Comparison of ENCODE assay signal across 1 cellular context in the genomic region with DNA sequence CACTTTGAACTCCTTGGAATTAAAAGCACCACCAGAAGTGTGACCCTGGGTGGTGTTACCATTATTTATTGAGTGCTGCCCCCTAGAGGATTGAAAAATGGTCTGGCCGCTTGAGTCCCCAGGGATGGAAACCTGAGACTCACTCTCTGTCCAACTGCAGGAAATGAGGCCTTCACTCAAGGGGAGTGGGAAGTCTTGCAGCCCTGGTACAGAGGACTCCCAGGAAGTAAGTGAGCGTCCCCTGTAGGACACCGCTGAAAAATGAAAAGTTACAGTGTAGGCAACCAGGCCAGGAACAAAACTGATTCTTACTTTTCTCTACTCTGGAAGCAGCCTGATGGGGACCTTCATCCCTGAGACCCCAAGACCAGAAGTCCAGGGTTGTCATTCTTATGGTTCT.
TF ChIP-seq lines count a peak whose summit lies in the region.

No MANE protein-coding gene starts in this region.

TF ChIP-seq in GM12878, 131 proteins besides CTCF, POLR2A, EP300 and RAD21 (continued from another document):
- TF ChIP-seq, protein P1, sequence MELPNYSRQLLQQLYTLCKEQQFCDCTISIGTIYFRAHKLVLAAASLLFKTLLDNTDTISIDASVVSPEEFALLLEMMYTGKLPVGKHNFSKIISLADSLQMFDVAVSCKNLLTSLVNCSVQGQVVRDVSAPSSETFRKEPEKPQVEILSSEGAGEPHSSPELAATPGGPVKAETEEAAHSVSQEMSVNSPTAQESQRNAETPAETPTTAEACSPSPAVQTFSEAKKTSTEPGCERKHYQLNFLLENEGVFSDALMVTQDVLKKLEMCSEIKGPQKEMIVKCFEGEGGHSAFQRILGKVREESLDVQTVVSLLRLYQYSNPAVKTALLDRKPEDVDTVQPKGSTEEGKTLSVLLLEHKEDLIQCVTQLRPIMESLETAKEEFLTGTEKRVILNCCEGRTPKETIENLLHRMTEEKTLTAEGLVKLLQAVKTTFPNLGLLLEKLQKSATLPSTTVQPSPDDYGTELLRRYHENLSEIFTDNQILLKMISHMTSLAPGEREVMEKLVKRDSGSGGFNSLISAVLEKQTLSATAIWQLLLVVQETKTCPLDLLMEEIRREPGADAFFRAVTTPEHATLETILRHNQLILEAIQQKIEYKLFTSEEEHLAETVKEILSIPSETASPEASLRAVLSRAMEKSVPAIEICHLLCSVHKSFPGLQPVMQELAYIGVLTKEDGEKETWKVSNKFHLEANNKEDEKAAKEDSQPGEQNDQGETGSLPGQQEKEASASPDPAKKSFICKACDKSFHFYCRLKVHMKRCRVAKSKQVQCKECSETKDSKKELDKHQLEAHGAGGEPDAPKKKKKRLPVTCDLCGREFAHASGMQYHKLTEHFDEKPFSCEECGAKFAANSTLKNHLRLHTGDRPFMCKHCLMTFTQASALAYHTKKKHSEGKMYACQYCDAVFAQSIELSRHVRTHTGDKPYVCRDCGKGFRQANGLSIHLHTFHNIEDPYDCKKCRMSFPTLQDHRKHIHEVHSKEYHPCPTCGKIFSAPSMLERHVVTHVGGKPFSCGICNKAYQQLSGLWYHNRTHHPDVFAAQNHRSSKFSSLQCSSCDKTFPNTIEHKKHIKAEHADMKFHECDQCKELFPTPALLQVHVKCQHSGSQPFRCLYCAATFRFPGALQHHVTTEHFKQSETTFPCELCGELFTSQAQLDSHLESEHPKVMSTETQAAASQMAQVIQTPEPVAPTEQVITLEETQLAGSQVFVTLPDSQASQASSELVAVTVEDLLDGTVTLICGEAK (IDR thresholded peaks at IDR 0.05; ENCODE audit: borderline replicate concordance), result no peak
- TF ChIP-seq, protein P2, sequence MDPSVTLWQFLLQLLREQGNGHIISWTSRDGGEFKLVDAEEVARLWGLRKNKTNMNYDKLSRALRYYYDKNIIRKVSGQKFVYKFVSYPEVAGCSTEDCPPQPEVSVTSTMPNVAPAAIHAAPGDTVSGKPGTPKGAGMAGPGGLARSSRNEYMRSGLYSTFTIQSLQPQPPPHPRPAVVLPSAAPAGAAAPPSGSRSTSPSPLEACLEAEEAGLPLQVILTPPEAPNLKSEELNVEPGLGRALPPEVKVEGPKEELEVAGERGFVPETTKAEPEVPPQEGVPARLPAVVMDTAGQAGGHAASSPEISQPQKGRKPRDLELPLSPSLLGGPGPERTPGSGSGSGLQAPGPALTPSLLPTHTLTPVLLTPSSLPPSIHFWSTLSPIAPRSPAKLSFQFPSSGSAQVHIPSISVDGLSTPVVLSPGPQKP (IDR thresholded peaks at IDR 0.05; ENCODE audit: low read depth, low read length), result no peak
- peak; percentile 38 for TF ChIP-seq IKZF1 (conservative IDR thresholded peaks at IDR 0.05)
- no peak for TF ChIP-seq SIX5 (IDR thresholded peaks at IDR 0.05; ENCODE audit: low read depth, low read length, severe bottlenecking)
- no peak for TF ChIP-seq TCF12 (IDR thresholded peaks at IDR 0.05; ENCODE audit: low read depth, low read length)
- TF ChIP-seq STAT3 (IDR thresholded peaks at IDR 0.05; ENCODE audit: low read depth, low read length), result no peak
- 0 out of 2 replicates have a peak, but pooled peaks have one; percentile 36 for TF ChIP-seq YY1 (IDR thresholded peaks at IDR 0.05; ENCODE audit: low read depth, low read length)
- no peak for TF ChIP-seq ZNF622 (IDR thresholded peaks at IDR 0.05)
- TF ChIP-seq YBX1 (IDR thresholded peaks at IDR 0.05), result no peak
- TF ChIP-seq WRNIP1 (IDR thresholded peaks at IDR 0.05; ENCODE audit: borderline replicate concordance, low read depth, low read length), result no peak
- no peak for TF ChIP-seq MEF2A (IDR thresholded peaks at IDR 0.05; ENCODE audit: insufficient read depth, low read depth, low read length)
- no peak for TF ChIP-seq ESRRA (IDR thresholded peaks at IDR 0.05; ENCODE audit: low read length)
- TF ChIP-seq, protein P3, sequence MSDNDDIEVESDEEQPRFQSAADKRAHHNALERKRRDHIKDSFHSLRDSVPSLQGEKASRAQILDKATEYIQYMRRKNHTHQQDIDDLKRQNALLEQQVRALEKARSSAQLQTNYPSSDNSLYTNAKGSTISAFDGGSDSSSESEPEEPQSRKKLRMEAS (IDR thresholded peaks at IDR 0.05; ENCODE audit: low read depth, low read length), result no peak
- no peak for TF ChIP-seq SRF (IDR thresholded peaks at IDR 0.05; ENCODE audit: low read depth in 2 of 2, low read length in 2 of 2)
- TF ChIP-seq TCF3 (IDR thresholded peaks at IDR 0.05; ENCODE audit: borderline replicate concordance, insufficient read depth, low read depth, low read length), result no peak
- no peak for TF ChIP-seq CEBPB (IDR thresholded peaks at IDR 0.05; ENCODE audit: borderline replicate concordance in 1 of 2, low read depth in 2 of 2, low read length in 2 of 2)
- TF ChIP-seq ETV6 (conservative IDR thresholded peaks at IDR 0.05 in 1 of 2, IDR thresholded peaks at IDR 0.05 in 1 of 2; ENCODE audit: borderline replicate concordance in 1 of 2, low read depth in 1 of 2), result no peak
- no peak for TF ChIP-seq SP1 (IDR thresholded peaks at IDR 0.05; ENCODE audit: low read depth, low read length)
- TF ChIP-seq SMARCA5 (IDR thresholded peaks at IDR 0.05), result no peak
- TF ChIP-seq, protein P4, sequence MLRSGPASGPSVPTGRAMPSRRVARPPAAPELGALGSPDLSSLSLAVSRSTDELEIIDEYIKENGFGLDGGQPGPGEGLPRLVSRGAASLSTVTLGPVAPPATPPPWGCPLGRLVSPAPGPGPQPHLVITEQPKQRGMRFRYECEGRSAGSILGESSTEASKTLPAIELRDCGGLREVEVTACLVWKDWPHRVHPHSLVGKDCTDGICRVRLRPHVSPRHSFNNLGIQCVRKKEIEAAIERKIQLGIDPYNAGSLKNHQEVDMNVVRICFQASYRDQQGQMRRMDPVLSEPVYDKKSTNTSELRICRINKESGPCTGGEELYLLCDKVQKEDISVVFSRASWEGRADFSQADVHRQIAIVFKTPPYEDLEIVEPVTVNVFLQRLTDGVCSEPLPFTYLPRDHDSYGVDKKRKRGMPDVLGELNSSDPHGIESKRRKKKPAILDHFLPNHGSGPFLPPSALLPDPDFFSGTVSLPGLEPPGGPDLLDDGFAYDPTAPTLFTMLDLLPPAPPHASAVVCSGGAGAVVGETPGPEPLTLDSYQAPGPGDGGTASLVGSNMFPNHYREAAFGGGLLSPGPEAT (IDR thresholded peaks at IDR 0.05; ENCODE audit: low read depth), result no peak
- TF ChIP-seq NFYA (IDR thresholded peaks at IDR 0.05; ENCODE audit: borderline replicate concordance, low read depth, low read length), result no peak
- no peak for TF ChIP-seq NRF1 (conservative IDR thresholded peaks at IDR 0.05; ENCODE audit: low read depth, low read length)
- no peak for TF ChIP-seq FOXK2 (IDR thresholded peaks at IDR 0.05)
- no peak for TF ChIP-seq SREBF2 (IDR thresholded peaks at IDR 0.05; ENCODE audit: low read length)
- peak; percentile 57 for TF ChIP-seq EED (IDR thresholded peaks at IDR 0.05; ENCODE audit: low read depth)
- no peak for TF ChIP-seq ZNF207 (IDR thresholded peaks at IDR 0.05; ENCODE audit: borderline replicate concordance)
- no peak for TF ChIP-seq RFX5 (IDR thresholded peaks at IDR 0.05; ENCODE audit: low read depth, low read length)
- TF ChIP-seq ZNF384 (IDR thresholded peaks at IDR 0.05; ENCODE audit: borderline replicate concordance, low read depth, low read length), result no peak
- TF ChIP-seq KAT2A (conservative IDR thresholded peaks at IDR 0.05; ENCODE audit: control insufficient read depth, low read depth, low read length), result no peak
- TF ChIP-seq CREB1 (IDR thresholded peaks at IDR 0.05; ENCODE audit: low read depth), result no peak
- TF ChIP-seq, protein P5, sequence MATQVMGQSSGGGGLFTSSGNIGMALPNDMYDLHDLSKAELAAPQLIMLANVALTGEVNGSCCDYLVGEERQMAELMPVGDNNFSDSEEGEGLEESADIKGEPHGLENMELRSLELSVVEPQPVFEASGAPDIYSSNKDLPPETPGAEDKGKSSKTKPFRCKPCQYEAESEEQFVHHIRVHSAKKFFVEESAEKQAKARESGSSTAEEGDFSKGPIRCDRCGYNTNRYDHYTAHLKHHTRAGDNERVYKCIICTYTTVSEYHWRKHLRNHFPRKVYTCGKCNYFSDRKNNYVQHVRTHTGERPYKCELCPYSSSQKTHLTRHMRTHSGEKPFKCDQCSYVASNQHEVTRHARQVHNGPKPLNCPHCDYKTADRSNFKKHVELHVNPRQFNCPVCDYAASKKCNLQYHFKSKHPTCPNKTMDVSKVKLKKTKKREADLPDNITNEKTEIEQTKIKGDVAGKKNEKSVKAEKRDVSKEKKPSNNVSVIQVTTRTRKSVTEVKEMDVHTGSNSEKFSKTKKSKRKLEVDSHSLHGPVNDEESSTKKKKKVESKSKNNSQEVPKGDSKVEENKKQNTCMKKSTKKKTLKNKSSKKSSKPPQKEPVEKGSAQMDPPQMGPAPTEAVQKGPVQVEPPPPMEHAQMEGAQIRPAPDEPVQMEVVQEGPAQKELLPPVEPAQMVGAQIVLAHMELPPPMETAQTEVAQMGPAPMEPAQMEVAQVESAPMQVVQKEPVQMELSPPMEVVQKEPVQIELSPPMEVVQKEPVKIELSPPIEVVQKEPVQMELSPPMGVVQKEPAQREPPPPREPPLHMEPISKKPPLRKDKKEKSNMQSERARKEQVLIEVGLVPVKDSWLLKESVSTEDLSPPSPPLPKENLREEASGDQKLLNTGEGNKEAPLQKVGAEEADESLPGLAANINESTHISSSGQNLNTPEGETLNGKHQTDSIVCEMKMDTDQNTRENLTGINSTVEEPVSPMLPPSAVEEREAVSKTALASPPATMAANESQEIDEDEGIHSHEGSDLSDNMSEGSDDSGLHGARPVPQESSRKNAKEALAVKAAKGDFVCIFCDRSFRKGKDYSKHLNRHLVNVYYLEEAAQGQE (IDR thresholded peaks at IDR 0.05; ENCODE audit: low read depth, low read length), result no peak
- TF ChIP-seq, protein P6, sequence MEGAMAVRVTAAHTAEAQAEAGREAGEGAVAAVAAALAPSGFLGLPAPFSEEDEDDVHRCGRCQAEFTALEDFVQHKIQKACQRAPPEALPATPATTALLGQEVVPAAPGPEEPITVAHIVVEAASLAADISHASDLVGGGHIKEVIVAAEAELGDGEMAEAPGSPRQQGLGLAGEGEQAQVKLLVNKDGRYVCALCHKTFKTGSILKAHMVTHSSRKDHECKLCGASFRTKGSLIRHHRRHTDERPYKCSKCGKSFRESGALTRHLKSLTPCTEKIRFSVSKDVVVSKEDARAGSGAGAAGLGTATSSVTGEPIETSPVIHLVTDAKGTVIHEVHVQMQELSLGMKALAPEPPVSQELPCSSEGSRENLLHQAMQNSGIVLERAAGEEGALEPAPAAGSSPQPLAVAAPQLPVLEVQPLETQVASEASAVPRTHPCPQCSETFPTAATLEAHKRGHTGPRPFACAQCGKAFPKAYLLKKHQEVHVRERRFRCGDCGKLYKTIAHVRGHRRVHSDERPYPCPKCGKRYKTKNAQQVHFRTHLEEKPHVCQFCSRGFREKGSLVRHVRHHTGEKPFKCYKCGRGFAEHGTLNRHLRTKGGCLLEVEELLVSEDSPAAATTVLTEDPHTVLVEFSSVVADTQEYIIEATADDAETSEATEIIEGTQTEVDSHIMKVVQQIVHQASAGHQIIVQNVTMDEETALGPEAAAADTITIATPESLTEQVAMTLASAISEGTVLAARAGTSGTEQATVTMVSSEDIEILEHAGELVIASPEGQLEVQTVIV (IDR thresholded peaks at IDR 0.05; ENCODE audit: borderline replicate concordance, partially characterized antibody), result no peak
- TF ChIP-seq SMC3 (IDR thresholded peaks at IDR 0.05; ENCODE audit: borderline replicate concordance, low read length), result peak; percentile 52; the same call in 1 of the 2 replicates
- TF ChIP-seq, protein P7, sequence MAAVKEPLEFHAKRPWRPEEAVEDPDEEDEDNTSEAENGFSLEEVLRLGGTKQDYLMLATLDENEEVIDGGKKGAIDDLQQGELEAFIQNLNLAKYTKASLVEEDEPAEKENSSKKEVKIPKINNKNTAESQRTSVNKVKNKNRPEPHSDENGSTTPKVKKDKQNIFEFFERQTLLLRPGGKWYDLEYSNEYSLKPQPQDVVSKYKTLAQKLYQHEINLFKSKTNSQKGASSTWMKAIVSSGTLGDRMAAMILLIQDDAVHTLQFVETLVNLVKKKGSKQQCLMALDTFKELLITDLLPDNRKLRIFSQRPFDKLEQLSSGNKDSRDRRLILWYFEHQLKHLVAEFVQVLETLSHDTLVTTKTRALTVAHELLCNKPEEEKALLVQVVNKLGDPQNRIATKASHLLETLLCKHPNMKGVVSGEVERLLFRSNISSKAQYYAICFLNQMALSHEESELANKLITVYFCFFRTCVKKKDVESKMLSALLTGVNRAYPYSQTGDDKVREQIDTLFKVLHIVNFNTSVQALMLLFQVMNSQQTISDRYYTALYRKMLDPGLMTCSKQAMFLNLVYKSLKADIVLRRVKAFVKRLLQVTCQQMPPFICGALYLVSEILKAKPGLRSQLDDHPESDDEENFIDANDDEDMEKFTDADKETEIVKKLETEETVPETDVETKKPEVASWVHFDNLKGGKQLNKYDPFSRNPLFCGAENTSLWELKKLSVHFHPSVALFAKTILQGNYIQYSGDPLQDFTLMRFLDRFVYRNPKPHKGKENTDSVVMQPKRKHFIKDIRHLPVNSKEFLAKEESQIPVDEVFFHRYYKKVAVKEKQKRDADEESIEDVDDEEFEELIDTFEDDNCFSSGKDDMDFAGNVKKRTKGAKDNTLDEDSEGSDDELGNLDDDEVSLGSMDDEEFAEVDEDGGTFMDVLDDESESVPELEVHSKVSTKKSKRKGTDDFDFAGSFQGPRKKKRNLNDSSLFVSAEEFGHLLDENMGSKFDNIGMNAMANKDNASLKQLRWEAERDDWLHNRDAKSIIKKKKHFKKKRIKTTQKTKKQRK (IDR thresholded peaks at IDR 0.05; ENCODE audit: low read depth, low read length), result no peak
- no peak for TF ChIP-seq GABPA (IDR thresholded peaks at IDR 0.05; ENCODE audit: low read depth)
- TF ChIP-seq, protein P8, sequence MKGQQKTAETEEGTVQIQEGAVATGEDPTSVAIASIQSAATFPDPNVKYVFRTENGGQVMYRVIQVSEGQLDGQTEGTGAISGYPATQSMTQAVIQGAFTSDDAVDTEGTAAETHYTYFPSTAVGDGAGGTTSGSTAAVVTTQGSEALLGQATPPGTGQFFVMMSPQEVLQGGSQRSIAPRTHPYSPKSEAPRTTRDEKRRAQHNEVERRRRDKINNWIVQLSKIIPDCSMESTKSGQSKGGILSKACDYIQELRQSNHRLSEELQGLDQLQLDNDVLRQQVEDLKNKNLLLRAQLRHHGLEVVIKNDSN (IDR thresholded peaks at IDR 0.05; ENCODE audit: borderline replicate concordance, extremely low read length, insufficient read depth, low read depth, low read length), result no peak
- TF ChIP-seq NFIC (IDR thresholded peaks at IDR 0.05; ENCODE audit: low read depth, low read length), result no peak
- TF ChIP-seq KDM1A (IDR thresholded peaks at IDR 0.05; ENCODE audit: borderline replicate concordance), result no peak
- TF ChIP-seq CHD4 (IDR thresholded peaks at IDR 0.05), result no peak
- TF ChIP-seq HDGF (IDR thresholded peaks at IDR 0.05), result no peak
- no peak for TF ChIP-seq PAX5 (IDR thresholded peaks at IDR 0.05; ENCODE audit: borderline replicate concordance, low read depth, low read length)
- TF ChIP-seq HDAC6 (IDR thresholded peaks at IDR 0.05; ENCODE audit: unreplicated experiment), result no peak
- TF ChIP-seq ZSCAN29 (IDR thresholded peaks at IDR 0.05), result no peak
- TF ChIP-seq, protein P9, sequence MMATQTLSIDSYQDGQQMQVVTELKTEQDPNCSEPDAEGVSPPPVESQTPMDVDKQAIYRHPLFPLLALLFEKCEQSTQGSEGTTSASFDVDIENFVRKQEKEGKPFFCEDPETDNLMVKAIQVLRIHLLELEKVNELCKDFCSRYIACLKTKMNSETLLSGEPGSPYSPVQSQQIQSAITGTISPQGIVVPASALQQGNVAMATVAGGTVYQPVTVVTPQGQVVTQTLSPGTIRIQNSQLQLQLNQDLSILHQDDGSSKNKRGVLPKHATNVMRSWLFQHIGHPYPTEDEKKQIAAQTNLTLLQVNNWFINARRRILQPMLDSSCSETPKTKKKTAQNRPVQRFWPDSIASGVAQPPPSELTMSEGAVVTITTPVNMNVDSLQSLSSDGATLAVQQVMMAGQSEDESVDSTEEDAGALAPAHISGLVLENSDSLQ (IDR thresholded peaks at IDR 0.05), result no peak
- peak; percentile 24 to 30; a peak in 1 of 4 replicates for TF ChIP-seq IKZF2 (IDR thresholded peaks at IDR 0.05)
TF ChIP-seq in GM12878: peak in this region for 6.
